Comparison of ENCODE assay signal across 9 cellular contexts in the genomic region with DNA sequence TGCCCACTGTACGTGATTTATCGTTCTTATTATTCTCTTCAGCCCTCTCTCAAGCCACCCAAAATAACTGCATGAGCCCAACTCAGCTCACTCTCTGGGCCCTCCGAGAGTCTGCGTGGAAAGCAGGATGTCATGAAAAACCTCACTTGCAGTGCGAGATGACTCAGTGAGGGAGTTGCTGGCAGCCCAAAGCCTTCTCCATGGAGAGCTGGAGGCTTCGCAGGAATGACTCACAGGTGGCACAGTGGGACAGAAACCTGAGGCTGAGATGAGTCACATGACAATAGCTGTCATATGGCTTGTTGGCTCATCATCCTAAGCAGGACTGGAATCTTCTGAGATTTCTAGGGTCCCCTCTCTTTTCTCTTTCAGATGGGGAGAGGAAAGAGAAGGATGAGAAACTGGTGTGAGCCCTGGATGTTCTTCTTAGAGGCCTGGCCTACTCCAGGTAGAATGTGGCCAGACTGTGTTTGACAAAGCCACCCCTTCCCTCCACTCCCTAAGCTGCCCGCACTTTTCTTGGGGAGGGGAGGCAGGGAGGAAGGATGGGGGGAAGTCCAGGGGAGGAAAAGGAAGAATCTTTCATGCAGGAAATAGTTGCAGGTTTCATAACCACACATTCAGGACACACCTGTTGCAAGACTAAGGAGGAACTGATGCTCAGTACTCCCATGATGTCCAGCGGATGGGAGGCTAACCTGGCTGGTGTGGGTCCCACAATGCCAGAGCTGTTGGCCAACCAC.
DNase-seq lines count a peak whose midpoint lies in the region; ATAC-seq and TF ChIP-seq lines count a peak whose summit lies in the region.
"Had no signal": no experiment of that assay in that cellular context is flagged by ENCODE, and none has a peak within 500 bp of the region (broad histone marks: within the 10 kb centered on the region; RNA-seq: fewer than 3 reads in every experiment).

No MANE protein-coding gene starts in this region.

- H3K4me1 Mint-ChIP-seq in activated CD8-positive, alpha-beta T cell treated with anti-CD3 and anti-CD28 coated beads for 36 hours (ENCODE audit: low read depth), result no peaks in the 10 kb centered on the region
- peaks cover 3% of the 10 kb centered on the region for H3K4me1 Mint-ChIP-seq in activated CD8-positive, alpha-beta T cell treated with anti-CD3 and anti-CD28 coated beads, Interleukin-2, amount 10 ng/mL, durations not matched to agents 7 days and 5 days (ENCODE audit: low read depth)
- peaks cover 0 to 4% (median 0%) of the 10 kb centered on the region in 4 donors for H3K4me1 Mint-ChIP-seq in naive thymus-derived CD8-positive, alpha-beta T cell

- H3K9me3 Mint-ChIP-seq in activated CD8-positive, alpha-beta T cell treated with anti-CD3 and anti-CD28 coated beads for 36 hours, result no peaks in the 10 kb centered on the region
- H3K9me3 Mint-ChIP-seq in activated CD8-positive, alpha-beta T cell treated with anti-CD3 and anti-CD28 coated beads, Interleukin-2, amount 10 ng/mL, durations not matched to agents 7 days and 5 days (ENCODE audit: insufficient read depth), result no peaks in the 10 kb centered on the region
- no peaks in the 10 kb centered on the region for H3K9me3 Mint-ChIP-seq in naive thymus-derived CD8-positive, alpha-beta T cell

- DNase-seq in activated CD8-positive, alpha-beta T cell treated with anti-CD3 and anti-CD28 coated beads for 36 hours, result peak; percentile 43
- no peak for DNase-seq in activated CD8-positive, alpha-beta T cell treated with anti-CD3 and anti-CD28 coated beads, Interleukin-2, amount 10 ng/mL, durations not matched to agents 7 days and 5 days
- peak; percentile 65 for DNase-seq in activated CD8-positive, alpha-beta memory T cell treated with anti-CD3 and anti-CD28 coated beads, Interleukin-2, amount 50 U/mL, for 48 hours
- DNase-seq in iris pigment epithelial cell (ENCODE audit: low read depth), result peak; percentile 65
- peak; percentile 80 for DNase-seq in superior temporal gyrus (ENCODE audit: extremely low spot score)
- DNase-seq in naive thymus-derived CD8-positive, alpha-beta T cell, result no peak
- no peak for DNase-seq in posterior vena cava (ENCODE audit: low spot score)
- DNase-seq in DMS79 treated with DMSO at 0.1 percent for 48 hours (lab: John Stamatoyannopoulos, UW), result no peak
- DNase-seq: T-helper 17 cell had no signal

- TF ChIP-seq CTCF in activated CD8-positive, alpha-beta T cell treated with anti-CD3 and anti-CD28 coated beads for 36 hours (IDR thresholded peaks at IDR 0.05), result no peak

- H3K36me3 Mint-ChIP-seq in activated CD8-positive, alpha-beta T cell treated with anti-CD3 and anti-CD28 coated beads for 36 hours (ENCODE audit: low read depth), result no peaks in the 10 kb centered on the region
- H3K36me3 Mint-ChIP-seq in activated CD8-positive, alpha-beta T cell treated with anti-CD3 and anti-CD28 coated beads, Interleukin-2, amount 10 ng/mL, durations not matched to agents 7 days and 5 days (ENCODE audit: low read depth), result no peaks in the 10 kb centered on the region
- H3K36me3 Mint-ChIP-seq in naive thymus-derived CD8-positive, alpha-beta T cell, result no peaks in the 10 kb centered on the region

- CTCF ChIA-PET in activated CD8-positive, alpha-beta T cell treated with anti-CD3 and anti-CD28 coated beads for 36 hours (lab: Charles Lee), result interaction anchor here (0.8 kb wide), 1 partner anchor 47 kb away, joined by 3 read pairs; no protein-coding TSS in a partner anchor
- CTCF ChIA-PET in activated CD8-positive, alpha-beta T cell treated with anti-CD3 and anti-CD28 coated beads, Interleukin-2, amount 10 ng/mL, durations not matched to agents 7 days and 5 days (lab: Charles Lee), result no interaction called here

- ATAC-seq in activated CD8-positive, alpha-beta T cell treated with anti-CD3 and anti-CD28 coated beads for 36 hours, result peak; percentile 74
- no peak for ATAC-seq in activated CD8-positive, alpha-beta T cell treated with anti-CD3 and anti-CD28 coated beads, Interleukin-2, amount 10 ng/mL, durations not matched to agents 7 days and 5 days
- ATAC-seq in naive thymus-derived CD8-positive, alpha-beta T cell, result no peak
- ATAC-seq: T-helper 17 cell had no signal

- intact Hi-C loops in activated CD8-positive, alpha-beta T cell treated with anti-CD3 and anti-CD28 coated beads for 36 hours (cut with micrococcal nuclease), result no loop called here
- intact Hi-C loops in posterior vena cava (cut with DNase I), result no loop called here

- no peak overlapping the region for H3K4me3 Mint-ChIP-seq in activated CD8-positive, alpha-beta T cell treated with anti-CD3 and anti-CD28 coated beads for 36 hours
- no peak overlapping the region for H3K4me3 Mint-ChIP-seq in activated CD8-positive, alpha-beta T cell treated with anti-CD3 and anti-CD28 coated beads, Interleukin-2, amount 10 ng/mL, durations not matched to agents 7 days and 5 days
- H3K4me3 Mint-ChIP-seq in naive thymus-derived CD8-positive, alpha-beta T cell, result no peak overlapping the region
- H3K4me3 Mint-ChIP-seq: T-helper 17 cell had no signal

- no peak overlapping the region for H3K27ac Mint-ChIP-seq in activated CD8-positive, alpha-beta T cell treated with anti-CD3 and anti-CD28 coated beads for 36 hours
- H3K27ac Mint-ChIP-seq in activated CD8-positive, alpha-beta T cell treated with anti-CD3 and anti-CD28 coated beads, Interleukin-2, amount 10 ng/mL, durations not matched to agents 7 days and 5 days, result no peak overlapping the region
- peak overlapping the region in 1 of 10 donors; percentile 24 for H3K27ac Mint-ChIP-seq in naive thymus-derived CD8-positive, alpha-beta T cell
- H3K27ac Mint-ChIP-seq: T-helper 17 cell had no signal

- peaks cover 5% of the 10 kb centered on the region for H3K27me3 Mint-ChIP-seq in activated CD8-positive, alpha-beta T cell treated with anti-CD3 and anti-CD28 coated beads for 36 hours
- H3K27me3 Mint-ChIP-seq in activated CD8-positive, alpha-beta T cell treated with anti-CD3 and anti-CD28 coated beads, Interleukin-2, amount 10 ng/mL, durations not matched to agents 7 days and 5 days (ENCODE audit: low read depth), result peaks cover 2% of the 10 kb centered on the region
- peaks cover 0 to 7% (median 3%) of the 10 kb centered on the region in 5 donors for H3K27me3 Mint-ChIP-seq in naive thymus-derived CD8-positive, alpha-beta T cell

- POLR2A ChIA-PET in activated CD8-positive, alpha-beta T cell treated with anti-CD3 and anti-CD28 coated beads for 36 hours (lab: Charles Lee), result no interaction called here
- POLR2A ChIA-PET in activated CD8-positive, alpha-beta T cell treated with anti-CD3 and anti-CD28 coated beads, Interleukin-2, amount 10 ng/mL, durations not matched to agents 7 days and 5 days (lab: Charles Lee), result no interaction called here
- POLR2A ChIA-PET in naive thymus-derived CD8-positive, alpha-beta T cell (lab: Charles Lee), result no interaction called here

Comparison
In these comparisons a context has a peak if more than half of its experiments do, and no peak if none do; other contexts are left out.
1. DNase-seq: peak in activated CD8-positive, alpha-beta T cell treated with anti-CD3 and anti-CD28 coated beads for 36 hours (single experiment), activated CD8-positive, alpha-beta memory T cell treated with anti-CD3 and anti-CD28 coated beads, Interleukin-2, amount 50 U/mL, for 48 hours (single experiment), iris pigment epithelial cell (single experiment) and superior temporal gyrus (single experiment); none in activated CD8-positive, alpha-beta T cell treated with anti-CD3 and anti-CD28 coated beads, Interleukin-2, amount 10 ng/mL, durations not matched to agents 7 days and 5 days (single experiment), naive thymus-derived CD8-positive, alpha-beta T cell (0 of 10), posterior vena cava (single experiment) and DMS79 treated with DMSO at 0.1 percent for 48 hours (single experiment).